ENCODE assay signal across 18 cellular contexts in genomic region chr3:151395806-151396205, GRCh38. TPM values are rescaled to one million over a fixed set of nuclear protein-coding genes. Genes with fewer than 3 reads are reported as not detected.
DNase-seq lines count a peak whose midpoint lies in the region; ATAC-seq and TF ChIP-seq lines count a peak whose summit lies in the region.
"Had no signal": no experiment of that assay in that cellular context is flagged by ENCODE, and none has a peak within 500 bp of the region (broad histone marks: within the 10 kb centered on the region; RNA-seq: fewer than 3 reads in every experiment).

No MANE protein-coding gene starts in this region.

- H3K27me3 ChIP-seq in kidney epithelial cell (ENCODE audit: control insufficient read depth, insufficient read depth, low read length): no peaks in the 10 kb centered on the region
- H3K27me3 ChIP-seq: BLaER1, neural progenitor cell had no signal

- in situ Hi-C loops in Caki2 (cut with HindIII; ENCODE audit: low pct_unique_long_range_greater_than_20kb, low sequenced_read_pairs): no loop called here
- in situ Hi-C loops in astrocyte of the spinal cord (cut with HindIII; ENCODE audit: low sequenced_read_pairs): no loop called here

- peak; percentile 33 for DNase-seq in Caki2 (ENCODE audit: low read depth)
- DNase-seq in M059J (ENCODE audit: low read depth): peak; percentile 86
- peak; percentile 24 for DNase-seq in astrocyte of the spinal cord (ENCODE audit: low read depth, low spot score)
- peak; percentile 38 for DNase-seq in kidney epithelial cell (ENCODE audit: low read depth)
- DNase-seq in activated CD8-positive, alpha-beta memory T cell treated with anti-CD3 and anti-CD28 coated beads, Interleukin-2, amount 50 U/mL, for 4 hours: no peak
- no peak for DNase-seq in activated CD4-positive, alpha-beta T cell treated with anti-CD3 and anti-CD28 coated beads, Interleukin-2, amount 50 U/mL, for 4 hours
- no peak for DNase-seq in NCI-H1092 treated with DMSO at 0.1 percent for 48 hours (lab: John Stamatoyannopoulos, UW)
- DNase-seq: activated CD8-positive, alpha-beta memory T cell treated with anti-CD3 and anti-CD28 coated beads, Interleukin-2, amount 10 ng/mL, durations not matched to agents 7 days and 5 days; activated naive CD4-positive, alpha-beta T cell treated with anti-CD3 and anti-CD28 coated beads for 36 hours; caudate nucleus; NCI-H187; NCI-H526 treated with DMSO at 0.1 percent for 48 hours; SHP77 treated with DMSO at 0.1 percent for 48 hours; stimulated activated naive CD4-positive, alpha-beta T cell had no signal

- H3K36me3 ChIP-seq in kidney epithelial cell (ENCODE audit: control insufficient read depth, insufficient read depth, low read length): no peaks in the 10 kb centered on the region

- H3K4me3 ChIP-seq in astrocyte of the spinal cord (ENCODE audit: low read depth, low read length) (no peak overlapping the region), kidney epithelial cell (ENCODE audit: low read depth, low read length) (no peak overlapping the region)
- H3K4me3 ChIP-seq: BLaER1, lung, neural progenitor cell had no signal

- no peak for ATAC-seq in GM19328 (IDR thresholded peaks at IDR 0.05; ENCODE audit: unreplicated experiment)
- ATAC-seq: activated CD8-positive, alpha-beta memory T cell treated with anti-CD3 and anti-CD28 coated beads, Interleukin-2, amount 10 ng/mL, durations not matched to agents 7 days and 5 days had no signal

- TF ChIP-seq CTCF in astrocyte of the spinal cord (IDR thresholded peaks at IDR 0.05; ENCODE audit: low read depth, low read length): no peak
- no peak for TF ChIP-seq CTCF in kidney epithelial cell (IDR thresholded peaks at IDR 0.05; ENCODE audit: insufficient read depth, low read length, poor library complexity, severe bottlenecking)

RNA-seq across cellular contexts. Expression of gene P2RY12, which starts 11.3 kb away (rescaled TPM):
- total RNA-seq in Caki2 (2014; rRNA removed; shearing (Covaris generic); ENCODE audit: low replicate concordance): not detected in 2 replicates
- total RNA-seq in M059J (2014; rRNA removed; shearing (Covaris generic)): not detected in 2 replicates
- not detected in 2 replicates for total RNA-seq in kidney epithelial cell
- total RNA-seq: activated CD8-positive, alpha-beta memory T cell treated with anti-CD3 and anti-CD28 coated beads, Interleukin-2, amount 10 ng/mL, durations not matched to agents 7 days and 5 days; activated naive CD4-positive, alpha-beta T cell treated with anti-CD3 and anti-CD28 coated beads for 36 hours had no signal

Comparison
In these comparisons a context has a peak if more than half of its experiments do, and no peak if none do; other contexts are left out.
1. DNase-seq: peak in Caki2 (single experiment), M059J (single experiment), astrocyte of the spinal cord (single experiment) and kidney epithelial cell (single experiment); none in activated CD8-positive, alpha-beta memory T cell treated with anti-CD3 and anti-CD28 coated beads, Interleukin-2, amount 50 U/mL, for 4 hours (single experiment), activated CD4-positive, alpha-beta T cell treated with anti-CD3 and anti-CD28 coated beads, Interleukin-2, amount 50 U/mL, for 4 hours (0 of 2) and NCI-H1092 treated with DMSO at 0.1 percent for 48 hours (single experiment).